ENCODE assay signal across 8 cellular contexts in genomic region chr19:10334340-10335148, GRCh38. TPM values are rescaled to one million over a fixed set of nuclear protein-coding genes. Genes with fewer than 3 reads are reported as not detected.
DNase-seq lines count a peak whose midpoint lies in the region; ATAC-seq and TF ChIP-seq lines count a peak whose summit lies in the region.

No MANE protein-coding gene starts in this region.

- ATAC-seq in T-cell (replicated peaks in 1 of 4) (no peak), GM18519 (IDR thresholded peaks at IDR 0.05; ENCODE audit: low FRiP score, unreplicated experiment) (no peak)

- H3K4me1 ChIP-seq in MM.1S (ENCODE audit: low read length) (peaks cover 9% of the 10 kb centered on the region; the same call in 1 of the 2 replicates), skeletal muscle satellite cell (ENCODE audit: control insufficient read depth, insufficient read depth, low read length) (peaks cover 18% of the 10 kb centered on the region)

- no peaks in the 10 kb centered on the region for H4K20me1 ChIP-seq in MM.1S (ENCODE audit: insufficient read depth, low read length)

- no peak for TF ChIP-seq CTCF in MM.1S (IDR thresholded peaks at IDR 0.05; ENCODE audit: low read length)

- peaks cover 68% of the 10 kb centered on the region for H3K79me2 ChIP-seq in MM.1S (ENCODE audit: low read length)

- DNase-seq in DMS 273 (lab: John Stamatoyannopoulos, UW; ENCODE audit: unreplicated experiment) (peak; percentile 90), MM.1S (no peak), T-cell (peak in 16 of 34 experiments; percentile 8 to 35 (median 22)), cerebellum (ENCODE audit: low spot score) (peak; percentile 66), inferior parietal cortex (ENCODE audit: extremely low spot score) (peak; percentile 63), middle frontal gyrus (ENCODE audit: extremely low spot score, low spot score) (no peak)

- H3K36me3 ChIP-seq in MM.1S (replicated peaks; ENCODE audit: insufficient read depth, low read length) (no peaks in the 10 kb centered on the region), skeletal muscle satellite cell (ENCODE audit: insufficient read depth, low read length) (peaks cover 8% of the 10 kb centered on the region)

- peak overlapping the region in 1 of 2 donors; percentile 34 for H3K27ac Mint-ChIP-seq in T-cell

- H3K9ac ChIP-seq in MM.1S (ENCODE audit: low read length) (no peak overlapping the region), skeletal muscle satellite cell (ENCODE audit: low read depth, low read length) (peak overlapping the region; percentile 96)

- no peaks in the 10 kb centered on the region for H3K9me3 ChIP-seq in MM.1S (replicated peaks; ENCODE audit: insufficient read depth, low read length)
- no peaks in the 10 kb centered on the region for H3K9me3 ChIP-seq in skeletal muscle satellite cell (replicated peaks; ENCODE audit: low read length)

- H2AFZ ChIP-seq in MM.1S (ENCODE audit: low read length) = no peak overlapping the region

- CTCF ChIA-PET in T-cell (lab: Charles Lee) = interaction anchor here in 1 of 2 donors (1.2 to 1.9 kb wide), 2 partner anchors 64 to 76 kb away, joined by 4 to 5 read pairs; partner anchors contain the start of gene ICAM1

- H3K27me3 Mint-ChIP-seq in T-cell = no peaks in the 10 kb centered on the region

- peaks cover 41 to 51% (median 50%) of the 10 kb centered on the region in 3 donors for H3K4me1 Mint-ChIP-seq in T-cell

- no peaks in the 10 kb centered on the region for H3K9me3 Mint-ChIP-seq in T-cell

- no peak overlapping the region for H3K27ac ChIP-seq in MM.1S (ENCODE audit: low read length)

- H3K4me3 ChIP-seq in MM.1S (ENCODE audit: low read length) (peak overlapping the region; percentile 92; the same call in 1 of the 2 replicates), skeletal muscle satellite cell (ENCODE audit: low read length) (peak overlapping the region; percentile 94)

- H3K27me3 ChIP-seq in MM.1S (replicated peaks; ENCODE audit: insufficient read depth, low read length) (no peaks in the 10 kb centered on the region), skeletal muscle satellite cell (ENCODE audit: control insufficient read depth, insufficient read depth, low read length) (peaks cover 5% of the 10 kb centered on the region)

- POLR2A ChIA-PET in T-cell (lab: Charles Lee) = no interaction called here

- H3K4me2 ChIP-seq in MM.1S (ENCODE audit: low read depth, low read length) (peak overlapping the region; percentile 71; the same call in 1 of the 2 replicates), skeletal muscle satellite cell (ENCODE audit: low read length) (peak overlapping the region; percentile 99)

- no peaks in the 10 kb centered on the region for H3F3A ChIP-seq in MM.1S (ENCODE audit: insufficient read depth, low read length)

- H3K4me3 Mint-ChIP-seq in T-cell = peak overlapping the region in 2 of 3 donors; percentile 92 to 93

- H3K9me2 ChIP-seq in MM.1S (replicated peaks; ENCODE audit: insufficient read depth, low read length) = no peaks in the 10 kb centered on the region

- peaks cover 11% of the 10 kb centered on the region for H3K36me3 Mint-ChIP-seq in T-cell

RNA-seq across cellular contexts. Expression of gene RAVER1, which starts 1.2 kb away (rescaled TPM):
- 10 to 100 TPM; 31.5 to 68.2 (median 61.2) TPM for total RNA-seq in T-cell
- 6.4 TPM for total RNA-seq in cerebellum
- 10.4 and 12.0 TPM in 2 replicates for total RNA-seq in skeletal muscle satellite cell (2012; rRNA removed)

RNA-seq across cellular contexts. Expression of gene ICAM3, which starts 4.9 kb away (rescaled TPM):
- 100 to 1,000 TPM; 167 to 233 (median 183) TPM for total RNA-seq in T-cell
- total RNA-seq in cerebellum = 1.1 TPM
- total RNA-seq in skeletal muscle satellite cell (2012; rRNA removed) = 11.6 and 12.7 TPM in 2 replicates

RNA-seq across cellular contexts. Expression of gene FDX2, which starts 18.7 kb away (rescaled TPM):
- total RNA-seq in T-cell (10 to 100 TPM in 3 of 5 donors, 1 to 10 TPM in 2; 5.7 to 16.8 (median 11.4) TPM), cerebellum (13.2 TPM)
- 11.4 and 18.8 TPM in 2 replicates for total RNA-seq in skeletal muscle satellite cell (2012; rRNA removed)

RNA-seq across cellular contexts. Expression of gene ZGLP1, which starts 24.9 kb away (rescaled TPM):
- total RNA-seq in T-cell (10 to 100 TPM in 2 of 5 donors, 1 to 10 TPM in 3; 3.9 to 11.8 (median 8.1) TPM), cerebellum (2.4 TPM)
- under 0.01 and 1.5 TPM in 2 replicates for total RNA-seq in skeletal muscle satellite cell (2012; rRNA removed)

RNA-seq across cellular contexts. Expression of gene ICAM5, which starts 44.8 kb away (rescaled TPM):
- total RNA-seq in T-cell (1 to 10 TPM in 1 of 5 donors, under 1 TPM in 4; 0.20 to 1.1 (median 0.59) TPM), cerebellum (1.6 TPM)
- total RNA-seq in skeletal muscle satellite cell (2012; rRNA removed) = 0.22 and 0.76 TPM in 2 replicates

Comparison
In these comparisons a context has a peak if more than half of its experiments do, and no peak if none do; other contexts are left out.
1. DNase-seq: peak in DMS 273 (single experiment), cerebellum (single experiment) and inferior parietal cortex (single experiment); none in MM.1S (single experiment) and middle frontal gyrus (single experiment).
2. RNA of gene ICAM3, which starts 4.9 kb away (total RNA-seq): 167 to 233 TPM in T-cell; 1.1 TPM in cerebellum (single experiment); every median in the first group is over 10 times any median in the second.